ENCODE assay signal across 1 cellular context in the genomic region with DNA sequence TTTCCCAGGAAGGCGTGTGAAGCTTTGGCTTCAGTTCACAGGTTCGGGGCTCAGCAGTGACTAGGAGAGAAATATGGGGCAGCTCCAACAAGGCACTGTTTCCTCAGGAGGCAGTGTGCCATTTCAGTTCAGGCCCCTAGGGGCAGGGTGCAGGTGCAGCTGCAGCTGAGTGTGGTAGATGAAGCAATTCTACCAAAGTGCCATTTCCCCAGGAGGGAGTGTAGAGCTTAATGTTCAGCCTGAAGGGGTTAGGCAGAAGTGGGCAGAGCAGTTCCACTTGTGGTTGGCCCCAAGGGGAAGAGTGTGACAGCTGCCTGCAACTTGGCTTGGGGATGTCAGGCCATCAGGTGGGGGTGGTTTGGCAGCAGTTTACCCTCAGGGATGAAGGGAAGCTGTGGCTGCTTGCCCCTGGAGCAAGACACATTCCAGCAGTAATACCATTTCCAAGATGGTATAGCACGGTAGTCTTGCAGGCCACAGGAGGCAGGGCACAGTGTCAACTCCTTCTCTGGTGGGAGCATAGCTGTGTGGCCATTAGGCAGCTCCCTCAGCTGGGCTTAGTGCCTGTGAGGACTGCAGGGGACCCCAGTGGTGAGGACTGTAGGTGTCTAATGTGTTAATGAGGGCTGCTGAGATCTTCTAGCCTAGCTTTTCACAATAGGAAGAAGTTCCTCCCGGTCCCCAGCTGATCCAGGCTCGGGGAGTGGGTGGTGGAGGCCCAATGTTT.
A peak's percentile ranks its signal among the peaks of the same experiment; 100 is the strongest.
TF ChIP-seq lines count a peak whose summit lies in the region.

No MANE protein-coding gene starts in this region.

TF ChIP-seq in HepG2, 621 proteins besides CTCF, POLR2A, EP300 and RAD21 (continued from another document):
- TF ChIP-seq CEBPB (IDR thresholded peaks at IDR 0.05; ENCODE audit: borderline replicate concordance, low read depth, low read length) = peak; percentile 51; the same call in 1 of the 2 replicates
- no peak for TF ChIP-seq ZKSCAN5 (CRISPR knock-in tag; IDR thresholded peaks at IDR 0.05)
- no peak for TF ChIP-seq NAIF1 (CRISPR knock-in tag; IDR thresholded peaks at IDR 0.05; ENCODE audit: borderline replicate concordance)
TF ChIP-seq in HepG2: peak in this region for 5.
